Comparison of ENCODE assay signal across 9 cellular contexts in the genomic region with DNA sequence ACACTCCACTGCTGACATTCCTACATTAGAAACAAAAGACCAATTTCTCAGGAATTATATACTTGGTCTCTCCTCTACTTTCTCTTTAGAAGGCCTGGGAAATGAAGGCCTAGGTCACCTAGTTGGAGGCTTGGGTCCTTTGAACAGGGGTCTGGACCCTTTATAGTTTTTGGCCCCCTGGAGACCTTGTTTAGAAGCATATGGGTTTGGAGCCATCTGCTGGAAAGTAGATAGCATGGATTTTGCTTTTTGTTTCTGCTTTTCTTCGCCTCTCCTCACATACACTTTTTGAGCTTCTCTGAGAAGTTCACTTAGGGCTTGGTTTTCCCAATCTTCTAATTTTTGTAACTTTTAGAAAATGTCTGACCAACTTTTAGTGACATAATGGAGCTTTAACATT.
DNase-seq lines count a peak whose midpoint lies in the region; ATAC-seq and TF ChIP-seq lines count a peak whose summit lies in the region.
"Had no signal": no experiment of that assay in that cellular context is flagged by ENCODE, and none has a peak within 500 bp of the region (broad histone marks: within the 10 kb centered on the region; RNA-seq: fewer than 3 reads in every experiment).

No MANE protein-coding gene starts in this region.

- 90% methylated on average over 1 of the region's 1 CpG for WGBS in liver

- TF ChIP-seq RAD21 in Ishikawa (IDR thresholded peaks at IDR 0.05; ENCODE audit: low read depth) (peak; percentile 42; the same call in 1 of the 2 replicates), liver (IDR thresholded peaks at IDR 0.05) (peak; percentile 79 to 82)

- H3K4me1 ChIP-seq in liver (ENCODE audit: control insufficient read depth in 4 of 4, insufficient read depth in 4 of 4, low read length in 3 of 4): no peaks in the 10 kb centered on the region

- ATAC-seq in HG03432 (IDR thresholded peaks at IDR 0.05; ENCODE audit: unreplicated experiment): no peak

- TF ChIP-seq EP300 in Ishikawa (IDR thresholded peaks at IDR 0.05; ENCODE audit: borderline replicate concordance): no peak

- H3K27me3 ChIP-seq in liver (ENCODE audit: control insufficient read depth in 4 of 4, insufficient read depth in 4 of 4, low read length in 3 of 4): no peaks in the 10 kb centered on the region

- no peak overlapping the region for H3K27ac ChIP-seq in liver (ENCODE audit: low read depth in 1 of 2, low read length in 2 of 2)

- H3K9ac ChIP-seq in liver (ENCODE audit: low read depth in 1 of 2, low read length in 2 of 2): no peak overlapping the region

- DNase-seq in AG08395 (ENCODE audit: low spot score) (peak; percentile 23), astrocyte of the spinal cord (ENCODE audit: low read depth, low spot score) (no peak), mucosa of gallbladder (ENCODE audit: low spot score) (no peak)
- no peak for DNase-seq in stimulated activated CD8-positive, alpha-beta memory T cell treated with anti-CD3 and anti-CD28 coated beads, Interleukin-4, amount 100 ng/mL, for 48 hours
- DNase-seq in stimulated activated CD4-positive, alpha-beta T cell treated with anti-CD3 and anti-CD28 coated beads, Interleukin-2, amount 100 ng/mL, for 48 hours: no peak
- DNase-seq: activated gamma-delta T cell treated with Interleukin-2 at 50 U/mL for 16 hours had no signal

- H3K9me3 ChIP-seq in liver (ENCODE audit: control insufficient read depth in 4 of 4, low read length in 3 of 4): peaks cover 7 to 39% (median 15%) of the 10 kb centered on the region in 4 donors

- H3K4me3 ChIP-seq in astrocyte of the spinal cord (ENCODE audit: low read depth, low read length) (no peak overlapping the region), liver (ENCODE audit: low read depth in 1 of 3, low read length in 3 of 3) (no peak overlapping the region)

- no peaks in the 10 kb centered on the region for H3K36me3 ChIP-seq in liver (ENCODE audit: control insufficient read depth in 4 of 4, insufficient read depth in 3 of 4, low read depth in 1 of 4, low read length in 3 of 4)

- TF ChIP-seq CTCF in astrocyte of the spinal cord (IDR thresholded peaks at IDR 0.05; ENCODE audit: low read depth, low read length): peak; percentile 44
- peak; percentile 46 for TF ChIP-seq CTCF in liver (IDR thresholded peaks at IDR 0.05; ENCODE audit: low read depth, low read length, missing input control)

- in situ Hi-C loops in astrocyte of the spinal cord (cut with HindIII; ENCODE audit: low sequenced_read_pairs): no loop called here

TF ChIP-seq in Ishikawa, 13 proteins besides CTCF, POLR2A, EP300 and RAD21:
- TF ChIP-seq TAF1 (IDR thresholded peaks at IDR 0.05; ENCODE audit: low read depth) (no peak), FOXM1 (IDR thresholded peaks at IDR 0.05; ENCODE audit: borderline replicate concordance, low read depth) (no peak), TCF12 (IDR thresholded peaks at IDR 0.05; ENCODE audit: low read depth) (no peak), NFIC (IDR thresholded peaks at IDR 0.05) (no peak)
- TF ChIP-seq, protein P1, sequence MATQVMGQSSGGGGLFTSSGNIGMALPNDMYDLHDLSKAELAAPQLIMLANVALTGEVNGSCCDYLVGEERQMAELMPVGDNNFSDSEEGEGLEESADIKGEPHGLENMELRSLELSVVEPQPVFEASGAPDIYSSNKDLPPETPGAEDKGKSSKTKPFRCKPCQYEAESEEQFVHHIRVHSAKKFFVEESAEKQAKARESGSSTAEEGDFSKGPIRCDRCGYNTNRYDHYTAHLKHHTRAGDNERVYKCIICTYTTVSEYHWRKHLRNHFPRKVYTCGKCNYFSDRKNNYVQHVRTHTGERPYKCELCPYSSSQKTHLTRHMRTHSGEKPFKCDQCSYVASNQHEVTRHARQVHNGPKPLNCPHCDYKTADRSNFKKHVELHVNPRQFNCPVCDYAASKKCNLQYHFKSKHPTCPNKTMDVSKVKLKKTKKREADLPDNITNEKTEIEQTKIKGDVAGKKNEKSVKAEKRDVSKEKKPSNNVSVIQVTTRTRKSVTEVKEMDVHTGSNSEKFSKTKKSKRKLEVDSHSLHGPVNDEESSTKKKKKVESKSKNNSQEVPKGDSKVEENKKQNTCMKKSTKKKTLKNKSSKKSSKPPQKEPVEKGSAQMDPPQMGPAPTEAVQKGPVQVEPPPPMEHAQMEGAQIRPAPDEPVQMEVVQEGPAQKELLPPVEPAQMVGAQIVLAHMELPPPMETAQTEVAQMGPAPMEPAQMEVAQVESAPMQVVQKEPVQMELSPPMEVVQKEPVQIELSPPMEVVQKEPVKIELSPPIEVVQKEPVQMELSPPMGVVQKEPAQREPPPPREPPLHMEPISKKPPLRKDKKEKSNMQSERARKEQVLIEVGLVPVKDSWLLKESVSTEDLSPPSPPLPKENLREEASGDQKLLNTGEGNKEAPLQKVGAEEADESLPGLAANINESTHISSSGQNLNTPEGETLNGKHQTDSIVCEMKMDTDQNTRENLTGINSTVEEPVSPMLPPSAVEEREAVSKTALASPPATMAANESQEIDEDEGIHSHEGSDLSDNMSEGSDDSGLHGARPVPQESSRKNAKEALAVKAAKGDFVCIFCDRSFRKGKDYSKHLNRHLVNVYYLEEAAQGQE (IDR thresholded peaks at IDR 0.05; ENCODE audit: low read depth): no peak
- TF ChIP-seq, protein P2, sequence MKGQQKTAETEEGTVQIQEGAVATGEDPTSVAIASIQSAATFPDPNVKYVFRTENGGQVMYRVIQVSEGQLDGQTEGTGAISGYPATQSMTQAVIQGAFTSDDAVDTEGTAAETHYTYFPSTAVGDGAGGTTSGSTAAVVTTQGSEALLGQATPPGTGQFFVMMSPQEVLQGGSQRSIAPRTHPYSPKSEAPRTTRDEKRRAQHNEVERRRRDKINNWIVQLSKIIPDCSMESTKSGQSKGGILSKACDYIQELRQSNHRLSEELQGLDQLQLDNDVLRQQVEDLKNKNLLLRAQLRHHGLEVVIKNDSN (IDR thresholded peaks at IDR 0.05): no peak

TF ChIP-seq in liver, 16 proteins besides CTCF, POLR2A, EP300 and RAD21:
- TF ChIP-seq GABPA (IDR thresholded peaks at IDR 0.05 in 1 of 2, conservative IDR thresholded peaks at IDR 0.05 in 1 of 2) (no peak), HNF4A (conservative IDR thresholded peaks at IDR 0.05) (no peak)
